Comparison of ENCODE assay signal across 22 cellular contexts in the genomic region with DNA sequence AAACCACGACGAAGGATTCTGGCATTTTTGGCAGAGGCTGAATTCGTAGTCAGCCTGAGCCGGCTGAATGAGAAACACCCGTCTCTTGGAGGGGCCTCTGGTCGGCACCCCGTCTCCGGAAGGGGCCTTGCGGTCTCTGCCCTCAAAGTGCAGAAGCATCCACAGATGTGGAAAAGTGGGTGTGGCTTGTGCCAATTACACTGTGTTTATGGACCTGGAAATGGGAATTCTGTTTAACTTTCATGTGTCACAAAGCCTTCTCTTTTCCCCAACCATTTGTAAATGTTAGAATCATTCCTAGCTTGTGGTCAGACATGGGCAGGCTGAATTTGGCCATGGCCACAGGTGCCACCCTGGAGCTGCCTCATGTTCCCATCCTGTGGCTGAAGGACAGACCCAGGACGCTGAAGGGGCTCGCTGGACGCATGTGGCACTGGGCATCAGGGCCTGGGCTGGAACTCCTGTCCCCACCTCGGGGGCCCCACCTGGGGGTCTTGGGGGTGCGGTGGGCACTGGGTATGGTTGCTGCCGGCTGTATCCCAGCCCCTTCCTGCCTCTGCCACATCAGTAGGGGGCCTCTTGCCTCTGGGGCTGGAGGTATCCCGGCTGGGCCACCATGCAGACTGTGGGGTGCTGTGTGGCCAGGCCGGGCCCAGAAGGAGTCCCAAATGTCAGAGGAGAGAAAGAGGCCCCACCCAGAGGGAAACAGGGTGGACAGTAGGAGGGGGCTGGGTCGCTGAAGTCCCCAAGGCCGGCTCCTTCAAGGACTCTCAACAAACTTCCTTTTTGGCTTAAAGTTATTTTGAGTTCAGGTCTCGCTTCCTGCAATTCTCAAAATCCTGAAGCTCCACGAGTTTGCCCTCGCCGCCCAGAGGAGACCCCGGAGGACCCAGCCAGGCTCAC.
DNase-seq lines count a peak whose midpoint lies in the region; ATAC-seq and TF ChIP-seq lines count a peak whose summit lies in the region.
"Had no signal": no experiment of that assay in that cellular context is flagged by ENCODE, and none has a peak within 500 bp of the region (broad histone marks: within the 10 kb centered on the region; RNA-seq: fewer than 3 reads in every experiment).

No MANE protein-coding gene starts in this region.

- H3K4me3 ChIP-seq in GM23248 (no peak overlapping the region), spleen (no peak overlapping the region)
- H3K4me3 ChIP-seq: sigmoid colon had no signal

- no peaks in the 10 kb centered on the region for H3K27me3 ChIP-seq in GM23248 (replicated peaks; ENCODE audit: insufficient read depth)
- H3K27me3 ChIP-seq in spleen (replicated peaks in 1 of 7): no peaks in the 10 kb centered on the region
- H3K27me3 ChIP-seq: sigmoid colon had no signal

- no peaks in the 10 kb centered on the region for H3K9me2 ChIP-seq in GM23248 (ENCODE audit: insufficient read depth)

- H3K27ac ChIP-seq in GM23248: no peak overlapping the region
- peak overlapping the region; percentile 6; the same call in 1 of the 2 replicates for H3K27ac ChIP-seq in VCaP
- peak overlapping the region in 7 of 8 donors; percentile 55 to 79 (median 75) for H3K27ac ChIP-seq in spleen
- H3K27ac ChIP-seq: epithelial cell of prostate, sigmoid colon had no signal

- H4K20me1 ChIP-seq in GM23248 (ENCODE audit: insufficient read depth): no peaks in the 10 kb centered on the region

- no peak for TF ChIP-seq POLR2A in spleen (IDR thresholded peaks at IDR 0.05)

- WGBS in GM23248 (ENCODE audit: low coverage in 1 of 2, low lambda C conversion rate in 2 of 2, missing lambda C conversion rate in 2 of 2), 2 experiments: 64 to 70% methylated on average over 24 of the region's 24 CpGs
- 46 to 63% (median 55%) methylated on average over 20 to 24 of the region's 24 CpGs for WGBS in spleen, 5 donors

- ATAC-seq in left lobe of liver: peak; percentile 9
- no peak for ATAC-seq in HG03378 (IDR thresholded peaks at IDR 0.05; ENCODE audit: unreplicated experiment)
- ATAC-seq: activated CD8-positive, alpha-beta memory T cell treated with anti-CD3 and anti-CD28 coated beads, Interleukin-2, amount 10 ng/mL, durations not matched to agents 7 days and 5 days; naive thymus-derived CD4-positive, alpha-beta T cell had no signal

- no peaks in the 10 kb centered on the region for H3K79me2 ChIP-seq in GM23248 (ENCODE audit: insufficient read depth)

- H3F3A ChIP-seq in GM23248 (ENCODE audit: insufficient read depth): no peaks in the 10 kb centered on the region

- no peak overlapping the region for H2AFZ ChIP-seq in GM23248

- H3K4me1 ChIP-seq in GM23248 (ENCODE audit: insufficient read depth): no peaks in the 10 kb centered on the region
- peaks cover 13 to 72% (median 49%) of the 10 kb centered on the region in 6 donors for H3K4me1 ChIP-seq in spleen

- no peak overlapping the region for H3K4me2 ChIP-seq in GM23248 (ENCODE audit: unreplicated experiment)

- no peak overlapping the region for H3K9ac ChIP-seq in GM23248

- TF ChIP-seq CTCF in VCaP (conservative IDR thresholded peaks at IDR 0.05) (no peak), spleen (IDR thresholded peaks at IDR 0.05 in 8 of 11, conservative IDR thresholded peaks at IDR 0.05 in 3 of 11) (no peak)

- H3K36me3 ChIP-seq in GM23248 (ENCODE audit: low read depth): no peaks in the 10 kb centered on the region
- no peaks in the 10 kb centered on the region for H3K36me3 ChIP-seq in spleen
- H3K36me3 ChIP-seq: sigmoid colon had no signal

- DNase-seq in GM23248: peak; percentile 23
- DNase-seq in left lobe of liver (ENCODE audit: low spot score): no peak
- DNase-seq in spleen: no peak
- no peak for DNase-seq in epidermal melanocyte (ENCODE audit: insufficient read length, low spot score)
- no peak for DNase-seq in NCI-H1417 (lab: John Stamatoyannopoulos, UW)
- DNase-seq: activated CD4-positive, alpha-beta T cell treated with anti-CD3 and anti-CD28 coated beads, Interleukin-2, amount 10 ng/mL, durations not matched to agents 24 days and 14 days; activated CD8-positive, alpha-beta memory T cell treated with anti-CD3 and anti-CD28 coated beads, Interleukin-2, amount 10 ng/mL, durations not matched to agents 7 days and 5 days; activated naive CD4-positive, alpha-beta T cell treated with anti-CD3 and anti-CD28 coated beads, Interleukin-2, amount 50 U/mL, for 16 hours; AML-193; caudate nucleus; DND-41; foreskin fibroblast; naive thymus-derived CD4-positive, alpha-beta T cell; NCI-H1048; NCI-H2029 treated with DMSO at 0.1 percent for 48 hours; NCI-H446; SHP77 treated with DMSO at 0.1 percent for 48 hours; sigmoid colon; stimulated activated CD4-positive, alpha-beta T cell treated with anti-CD3 and anti-CD28 coated beads, Interleukin-1b, Interleukin-23, amount 100 ng/mL, for 48 hours had no signal

- H3K9me3 ChIP-seq in GM23248 (ENCODE audit: low read depth) (no peaks in the 10 kb centered on the region), spleen (no peaks in the 10 kb centered on the region)
- H3K9me3 ChIP-seq: sigmoid colon had no signal

- intact Hi-C loops in spleen (cut with DNase I; ENCODE audit: low total_unique reads): no loop called here

- in situ Hi-C loops in GM23248 (cut with MboI): no loop called here
